In genomic region chr2:97806738-97807618, GRCh38 we compare ENCODE assay signal across 8 cellular contexts.
A peak's percentile ranks its signal among the peaks of the same experiment; 100 is the strongest.
DNase-seq lines count a peak whose midpoint lies in the region; ATAC-seq and TF ChIP-seq lines count a peak whose summit lies in the region.

No MANE protein-coding gene starts in this region.

- peak; percentile 73 for ATAC-seq in HG03139 (IDR thresholded peaks at IDR 0.05; ENCODE audit: unreplicated experiment)
- peak; percentile 97 for ATAC-seq in left colon
- no peak for ATAC-seq in GM18907 (IDR thresholded peaks at IDR 0.05; ENCODE audit: unreplicated experiment)

- no peak overlapping the region for H3K4me3 ChIP-seq in GM12875 (ENCODE audit: low read depth, low read length)

- DNase-seq in NCI-H446 (lab: John Stamatoyannopoulos, UW) (peak; percentile 10 to 76), cerebellum (ENCODE audit: low spot score) (peak; percentile 75), left colon (peak; percentile 74 to 88)
- DNase-seq in activated CD4-positive, alpha-beta T cell treated with anti-CD3 and anti-CD28 coated beads for 24 hours (ENCODE audit: low read depth in 2 of 2) = peak; percentile 68 to 74
- peak; percentile 75 to 76 for DNase-seq in stimulated activated CD4-positive, alpha-beta T cell treated with anti-CD3 and anti-CD28 coated beads, Interleukin-2, amount 100 ng/mL, for 48 hours

- TF ChIP-seq CTCF in GM12875 (IDR thresholded peaks at IDR 0.05; ENCODE audit: borderline replicate concordance, insufficient read depth, low read depth, low read length) = peak; percentile 94

- intact Hi-C loops in left colon (cut with DNase I, micrococcal nuclease) = loop anchor here in 1 of 2 donors (5.0 to 10.0 kb wide), 4 partner anchors 188 to 575 kb away; partner anchors contain the start of gene TMEM131
